Comparison of ENCODE assay signal across 8 cellular contexts in the genomic region with DNA sequence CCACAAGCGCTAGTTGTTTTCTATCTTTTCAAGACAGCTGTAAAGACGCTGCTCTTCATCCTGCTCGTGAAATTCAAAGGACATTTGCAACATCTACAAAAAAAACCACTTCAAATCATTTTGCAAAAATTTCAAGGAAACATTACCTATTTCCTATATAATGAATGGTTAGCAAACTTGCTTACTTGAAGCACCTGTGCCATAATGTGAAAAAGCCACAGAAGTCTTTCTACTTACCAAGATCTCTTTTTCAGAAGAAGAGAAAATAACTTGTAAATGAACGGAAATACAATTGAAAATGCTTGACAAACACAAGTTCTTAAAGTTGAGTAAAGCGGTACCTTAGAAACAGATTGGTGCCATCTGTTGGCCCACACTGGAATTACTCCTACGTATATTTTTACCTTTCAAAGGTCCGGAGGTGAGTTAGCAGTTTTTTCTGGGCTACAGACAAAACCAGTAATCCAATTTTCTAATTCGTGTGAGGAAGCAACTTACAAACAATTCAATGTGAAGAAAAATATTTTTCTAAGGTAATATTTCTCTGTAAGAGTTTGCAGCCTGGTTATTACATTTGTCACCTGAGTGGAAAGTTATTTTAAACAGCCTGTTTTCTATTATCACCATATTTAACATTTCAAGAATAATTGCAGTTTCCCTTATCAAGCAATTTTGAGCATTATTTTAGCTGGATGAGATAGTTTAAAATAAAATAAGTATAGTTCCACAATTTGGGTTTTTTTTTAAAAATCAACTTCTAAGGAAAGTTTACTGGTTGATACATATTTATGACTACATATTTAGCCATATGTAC. TPM values are rescaled to one million over a fixed set of nuclear protein-coding genes. Genes with fewer than 3 reads are reported as not detected.
DNase-seq lines count a peak whose midpoint lies in the region; ATAC-seq and TF ChIP-seq lines count a peak whose summit lies in the region.

A gene with protein sequence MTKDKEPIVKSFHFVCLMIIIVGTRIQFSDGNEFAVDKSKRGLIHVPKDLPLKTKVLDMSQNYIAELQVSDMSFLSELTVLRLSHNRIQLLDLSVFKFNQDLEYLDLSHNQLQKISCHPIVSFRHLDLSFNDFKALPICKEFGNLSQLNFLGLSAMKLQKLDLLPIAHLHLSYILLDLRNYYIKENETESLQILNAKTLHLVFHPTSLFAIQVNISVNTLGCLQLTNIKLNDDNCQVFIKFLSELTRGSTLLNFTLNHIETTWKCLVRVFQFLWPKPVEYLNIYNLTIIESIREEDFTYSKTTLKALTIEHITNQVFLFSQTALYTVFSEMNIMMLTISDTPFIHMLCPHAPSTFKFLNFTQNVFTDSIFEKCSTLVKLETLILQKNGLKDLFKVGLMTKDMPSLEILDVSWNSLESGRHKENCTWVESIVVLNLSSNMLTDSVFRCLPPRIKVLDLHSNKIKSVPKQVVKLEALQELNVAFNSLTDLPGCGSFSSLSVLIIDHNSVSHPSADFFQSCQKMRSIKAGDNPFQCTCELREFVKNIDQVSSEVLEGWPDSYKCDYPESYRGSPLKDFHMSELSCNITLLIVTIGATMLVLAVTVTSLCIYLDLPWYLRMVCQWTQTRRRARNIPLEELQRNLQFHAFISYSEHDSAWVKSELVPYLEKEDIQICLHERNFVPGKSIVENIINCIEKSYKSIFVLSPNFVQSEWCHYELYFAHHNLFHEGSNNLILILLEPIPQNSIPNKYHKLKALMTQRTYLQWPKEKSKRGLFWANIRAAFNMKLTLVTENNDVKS (minus strand): TSS at position 294 of the 814 bp plus-strand sequence. CDS start 27,344 bp downstream, outside the sequence.

- peak within 1 kb of the TSS; percentile 11 for H3K4me3 ChIP-seq in CD8-positive, alpha-beta memory T cell (ENCODE audit: low read length)

- CTCF ChIA-PET in CD8-positive, alpha-beta memory T cell (lab: Charles Lee), result interaction anchor here (1.3 to 4.2 kb wide), 3 partner anchors 52 to 701 kb away, joined by 3 to 45 read pairs (median 14); a partner anchor contains a TSS

- H3K9me3 Mint-ChIP-seq in CD8-positive, alpha-beta memory T cell, result peaks cover 0 to 5% (median 0%) of the 10 kb centered on the region in 5 donors
- H3K9me3 Mint-ChIP-seq in brain, result peaks cover 0 to 1% (median 0%) of the 10 kb centered on the region in 5 experiments

- POLR2A ChIA-PET in CD8-positive, alpha-beta memory T cell (lab: Charles Lee), result interaction anchor here (0.5 to 1.0 kb wide), 2 partner anchors 97 to 143 kb away, joined by 3 to 4 read pairs; no protein-coding TSS in a partner anchor

- peaks cover 19 to 27% (median 25%) of the 10 kb centered on the region in 3 donors for H3K4me1 Mint-ChIP-seq in CD8-positive, alpha-beta memory T cell
- H3K4me1 Mint-ChIP-seq in brain, result peaks cover 11% of the 10 kb centered on the region

- no peaks in the 10 kb centered on the region for H3K36me3 ChIP-seq in CD8-positive, alpha-beta memory T cell (ENCODE audit: insufficient read depth, low read length)

- no peak within 1 kb of the TSS for H3K27ac ChIP-seq in CD8-positive, alpha-beta memory T cell (ENCODE audit: low read depth, low read length)

- peak; percentile 25 to 79 (median 65) for DNase-seq in CD8-positive, alpha-beta memory T cell
- DNase-seq in M059J (ENCODE audit: low read depth), result peak; percentile 79
- DNase-seq in T-helper 22 cell (ENCODE audit: low read depth), result peak; percentile 29
- peak; percentile 63 for DNase-seq in iris pigment epithelial cell (ENCODE audit: low read depth)
- peak; percentile 51 for DNase-seq in stimulated activated CD4-positive, alpha-beta T cell treated with anti-CD3 and anti-CD28 coated beads, Interleukin-1b, Interleukin-23, amount 100 ng/mL, for 48 hours

- H3K27me3 ChIP-seq in CD8-positive, alpha-beta memory T cell (ENCODE audit: insufficient read depth, low read length, poor library complexity, severe bottlenecking), result no peaks in the 10 kb centered on the region

- peak; percentile 78 to 85 for TF ChIP-seq CTCF in brain (conservative IDR thresholded peaks at IDR 0.05)

- H3K4me3 Mint-ChIP-seq in CD8-positive, alpha-beta memory T cell, result peak within 1 kb of the TSS; percentile 71 to 87 (median 84)
- H3K4me3 Mint-ChIP-seq in brain, result peak within 1 kb of the TSS in 3 of 5 experiments; percentile 2 to 32 (median 12)

- peaks cover 5 to 11% of the 10 kb centered on the region in 2 donors for H3K27me3 Mint-ChIP-seq in CD8-positive, alpha-beta memory T cell
- peaks cover 10% of the 10 kb centered on the region for H3K27me3 Mint-ChIP-seq in brain

- peak; percentile 51 for ATAC-seq in GM21515 (IDR thresholded peaks at IDR 0.05; ENCODE audit: unreplicated experiment)
- no peak for ATAC-seq in HG02938 (IDR thresholded peaks at IDR 0.05; ENCODE audit: unreplicated experiment)

- H3K36me3 Mint-ChIP-seq in CD8-positive, alpha-beta memory T cell, result no peaks in the 10 kb centered on the region
- H3K36me3 Mint-ChIP-seq in brain, result no peaks in the 10 kb centered on the region

- H3K4me1 ChIP-seq in CD8-positive, alpha-beta memory T cell (ENCODE audit: insufficient read depth, low read length), result peaks cover 23% of the 10 kb centered on the region

- no peaks in the 10 kb centered on the region for H3K9me3 ChIP-seq in CD8-positive, alpha-beta memory T cell (ENCODE audit: low read length)

- peak within 1 kb of the TSS; percentile 15 to 89 (median 64) for H3K27ac Mint-ChIP-seq in CD8-positive, alpha-beta memory T cell
- peak within 1 kb of the TSS in 2 of 5 experiments; percentile 13 to 26 for H3K27ac Mint-ChIP-seq in brain

RNA-seq across cellular contexts. Expression of the gene that starts here (rescaled TPM):
- 1 to 10 TPM; 1.2 TPM for total RNA-seq in CD8-positive, alpha-beta memory T cell
- polyA plus RNA-seq in CD8-positive, alpha-beta memory T cell, result 1.3 TPM
- 2.3 and 2.8 TPM in 2 replicates for total RNA-seq in M059J (2014; rRNA removed; shearing (Covaris generic))
- polyA plus RNA-seq in brain (ENCODE audit: insufficient read depth, low read depth, low replicate concordance), result 0.10 TPM

Comparison
In these comparisons a context has a peak if more than half of its experiments do, and no peak if none do; other contexts are left out.
1. DNase-seq: peak in every context shown above with its lines; median percentile 79 in M059J; 65 in CD8-positive, alpha-beta memory T cell; 63 in iris pigment epithelial cell; 51 in stimulated activated CD4-positive, alpha-beta T cell treated with anti-CD3 and anti-CD28 coated beads, Interleukin-1b, Interleukin-23, amount 100 ng/mL, for 48 hours; 29 in T-helper 22 cell.